In the genomic region with DNA sequence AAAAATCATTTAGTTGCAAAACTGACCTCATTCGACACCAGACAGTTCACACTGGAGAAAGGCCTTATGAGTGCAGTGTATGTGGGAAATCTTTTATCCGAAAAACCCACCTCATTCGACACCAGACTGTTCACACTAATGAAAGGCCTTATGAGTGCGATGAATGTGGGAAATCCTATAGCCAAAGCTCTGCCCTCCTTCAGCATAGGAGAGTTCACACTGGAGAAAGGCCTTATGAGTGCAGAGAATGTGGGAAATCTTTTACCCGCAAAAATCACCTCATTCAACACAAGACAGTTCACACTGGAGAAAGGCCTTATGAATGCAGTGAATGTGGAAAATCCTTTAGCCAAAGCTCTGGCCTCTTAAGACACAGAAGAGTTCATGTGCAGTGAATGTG, we compare ENCODE assay signal across 30 cellular contexts.
"Had no signal": no experiment of that assay in that cellular context is flagged by ENCODE, and none has a peak within 500 bp of the region (broad histone marks: within the 10 kb centered on the region; RNA-seq: fewer than 3 reads in every experiment).

No MANE protein-coding gene starts in this region.

- H3K4me3 ChIP-seq: hepatocyte, lower lobe of right lung, pancreas, prostate gland, skin epidermis, stomach, suprapubic skin, thoracic aorta, tibial artery, upper lobe of right lung had no signal

- FAIRE-seq: pancreas, urothelium cell line had no signal

- H3K4me1 ChIP-seq: lower lobe of right lung, pancreas, prostate gland, stomach, suprapubic skin, tibial artery, upper lobe of right lung had no signal

- H3K9me3 ChIP-seq: pancreas, prostate gland had no signal

- H3K27me3 ChIP-seq: hepatocyte, pancreas, stomach, suprapubic skin, tibial artery, upper lobe of right lung had no signal

- DNase-seq: islet precursor cell; left ventricle myocardium superior; lower lobe of right lung; mammary epithelial cell; mesenchymal stem cell; naive thymus-derived CD8-positive, alpha-beta T cell; nucleus accumbens; pancreas; posterior cingulate gyrus; retina; right cardiac atrium; stimulated activated CD4-positive, alpha-beta T cell treated with anti-CD3 and anti-CD28 coated beads, Interleukin-12 subunit alpha, Interleukin-12 subunit beta, amount 100 ng/mL, for 4 hours; stimulated activated CD4-positive, alpha-beta T cell treated with anti-CD3 and anti-CD28 coated beads, Interleukin-15, amount 100 ng/mL, for 24 hours; stimulated activated CD4-positive, alpha-beta T cell treated with anti-CD3 and anti-CD28 coated beads, Interleukin-2, amount 100 ng/mL, for 24 hours; stimulated activated CD4-positive, alpha-beta T cell treated with anti-CD3 and anti-CD28 coated beads, Interleukin-4, amount 100 ng/mL, for 1 hour; stimulated activated naive B cell treated with anti-CD40 and anti-IgM and Interleukin-4, amounts not matched to agents 10 μg/mL and 1 μg/mL and 100 μg/mL, for 72 hours; stimulated activated naive CD8-positive, alpha-beta T cell treated with anti-CD3 and anti-CD28 coated beads, Interleukin-15, Interleukin-2, amounts not matched to agents 100 U/mL and 50 U/mL, for 24 hours; stomach; tibial artery; upper lobe of right lung had no signal

- H3K27ac ChIP-seq: hepatocyte, lower lobe of right lung, pancreas, prostate gland, skin epidermis, stomach, suprapubic skin, thoracic aorta, tibial artery, upper lobe of right lung had no signal

- H3K27ac Mint-ChIP-seq: naive thymus-derived CD8-positive, alpha-beta T cell; nephron; stimulated activated naive B cell treated with anti-CD40 and anti-IgM and Interleukin-4, amounts not matched to agents 10 μg/mL and 1 μg/mL and 100 μg/mL, for 72 hours had no signal

- H3K27me3 Mint-ChIP-seq: naive thymus-derived CD8-positive, alpha-beta T cell; stimulated activated naive B cell treated with anti-CD40 and anti-IgM and Interleukin-4, amounts not matched to agents 10 μg/mL and 1 μg/mL and 100 μg/mL, for 72 hours had no signal

- H3K79me2 ChIP-seq: hepatocyte had no signal

- H2AFZ ChIP-seq: hepatocyte had no signal

- H3K4me3 Mint-ChIP-seq: naive thymus-derived CD8-positive, alpha-beta T cell; nephron; neural crest cell; stimulated activated naive B cell treated with anti-CD40 and anti-IgM and Interleukin-4, amounts not matched to agents 10 μg/mL and 1 μg/mL and 100 μg/mL, for 72 hours had no signal

- H3K4me2 ChIP-seq: hepatocyte had no signal

- ATAC-seq: left lobe of liver; left ventricle myocardium superior; lower lobe of right lung; naive thymus-derived CD8-positive, alpha-beta T cell; pancreas; right cardiac atrium; sciatic nerve; stimulated activated naive B cell treated with anti-CD40 and anti-IgM and Interleukin-4, amounts not matched to agents 10 μg/mL and 1 μg/mL and 100 μg/mL, for 72 hours; stimulated activated naive CD8-positive, alpha-beta T cell treated with anti-CD3 and anti-CD28 coated beads, Interleukin-15, Interleukin-2, amounts not matched to agents 100 U/mL and 50 U/mL, for 24 hours; upper lobe of right lung had no signal

- H3K4me1 Mint-ChIP-seq: naive thymus-derived CD8-positive, alpha-beta T cell; nephron; neural crest cell had no signal
